Comparison of ENCODE assay signal across 9 cellular contexts in genomic region chr22:32823024-32823730, GRCh38. TPM values are rescaled to one million over a fixed set of nuclear protein-coding genes. Genes with fewer than 3 reads are reported as not detected.
DNase-seq lines count a peak whose midpoint lies in the region; ATAC-seq and TF ChIP-seq lines count a peak whose summit lies in the region.
"Had no signal": no experiment of that assay in that cellular context is flagged by ENCODE, and none has a peak within 500 bp of the region (broad histone marks: within the 10 kb centered on the region; RNA-seq: fewer than 3 reads in every experiment).

No MANE protein-coding gene starts in this region.

- ATAC-seq in left colon (peak; percentile 80), HG03521 (IDR thresholded peaks at IDR 0.05; ENCODE audit: unreplicated experiment) (no peak)

- H3K27me3 ChIP-seq in H7 (ENCODE audit: control insufficient read depth, insufficient read depth, low read length), result no peaks in the 10 kb centered on the region
- H3K27me3 ChIP-seq: suprapubic skin had no signal

- DNase-seq in COLO668 (lab: John Stamatoyannopoulos, UW; ENCODE audit: unreplicated experiment) (peak; percentile 36), H7 (peak; percentile 76), left colon (peak in 1 of 2 donors; percentile 67), NCI-H1694 treated with DMSO at 0.1 percent for 48 hours (lab: John Stamatoyannopoulos, UW) (no peak), GDM1 (lab: John Stamatoyannopoulos, UW) (no peak), NOMO-1 treated with DMSO at 0.1 percent for 48 hours (lab: John Stamatoyannopoulos, UW; ENCODE audit: unreplicated experiment) (no peak)

- no peaks in the 10 kb centered on the region for H3K36me3 ChIP-seq in H7 (replicated peaks; ENCODE audit: control insufficient read depth, insufficient read depth, low read length)

- peak; percentile 28; the same call in 1 of the 2 replicates for TF ChIP-seq CTCF in WI38 (IDR thresholded peaks at IDR 0.05; ENCODE audit: low read depth, low read length)

- no peak overlapping the region for H3K4me3 ChIP-seq in H7 (ENCODE audit: insufficient read depth, low read depth, low read length)
- H3K4me3 ChIP-seq in WI38 (ENCODE audit: low read depth, low read length), result no peak overlapping the region
- H3K4me3 ChIP-seq: suprapubic skin had no signal

- intact Hi-C loops in left colon (cut with DNase I, micrococcal nuclease), result no loop called here

RNA-seq across cellular contexts. Expression of gene TIMP3, which starts 21.7 kb away (rescaled TPM):
- total RNA-seq in H7 (2014; rRNA removed; shearing (Covaris generic)), result 5.0 and 6.7 TPM in 2 replicates
- 10 to 100 TPM; 31.5 to 59.3 TPM for total RNA-seq in left colon

Comparison
In these comparisons a context has a peak if more than half of its experiments do, and no peak if none do; other contexts are left out.
1. DNase-seq: peak in COLO668 (single experiment) and H7 (single experiment); none in NCI-H1694 treated with DMSO at 0.1 percent for 48 hours (single experiment), GDM1 (single experiment) and NOMO-1 treated with DMSO at 0.1 percent for 48 hours (single experiment).